ENCODE assay signal across 1 cellular context in genomic region chr2:173355132-173355865, GRCh38.
TF ChIP-seq lines count a peak whose summit lies in the region.

No MANE protein-coding gene starts in this region.

TF ChIP-seq in HepG2, 621 proteins besides CTCF, POLR2A, EP300 and RAD21 (continued from another document):
- 0 out of 2 replicates have a peak, but pooled peaks have one; percentile 5 for TF ChIP-seq RERE (CRISPR knock-in tag; IDR thresholded peaks at IDR 0.05; ENCODE audit: low read depth)
